In genomic region chr17:38674749-38675615, GRCh38 we compare ENCODE assay signal across 8 cellular contexts. TPM values are rescaled to one million over a fixed set of nuclear protein-coding genes. Genes with fewer than 3 reads are reported as not detected.
DNase-seq lines count a peak whose midpoint lies in the region; ATAC-seq lines count a peak whose summit lies in the region.

EPOP (minus strand) TSS chr17:38674957; CDS start chr17:38674495, 462 bp downstream.

- DNase-seq in AG08396 (ENCODE audit: low spot score): peak; percentile 96
- DNase-seq in NCI-H748 (lab: John Stamatoyannopoulos, UW; ENCODE audit: unreplicated experiment): peak; percentile 92
- peak; percentile 94 to 95 for DNase-seq in activated CD4-positive, alpha-beta T cell treated with anti-CD3 and anti-CD28 coated beads, Interleukin-2, amount 50 U/mL, for 48 hours
- peak; percentile 84 to 88 for DNase-seq in lung microvascular endothelial cell (ENCODE audit: low read depth in 2 of 2)
- peak; percentile 85 to 92 (median 85) for DNase-seq in stimulated activated CD4-positive, alpha-beta T cell treated with anti-CD3 and anti-CD28 coated beads, TNF-alpha, amount 100 ng/mL, for 48 hours (ENCODE audit: low read depth in 3 of 3)

- ATAC-seq in GM19023 (IDR thresholded peaks at IDR 0.05; ENCODE audit: unreplicated experiment) (peak; percentile 64), HG03460 (IDR thresholded peaks at IDR 0.05; ENCODE audit: unreplicated experiment) (peak; percentile 83)

- H3K9me3 ChIP-seq in duodenal mucosa (ENCODE audit: control insufficient read depth in 1 of 2, low read length in 2 of 2): no peaks in the 10 kb centered on the region

- H3K27me3 ChIP-seq in duodenal mucosa (ENCODE audit: control insufficient read depth in 1 of 2, insufficient read depth in 2 of 2, low read length in 2 of 2): peaks cover 43% of the 10 kb centered on the region in 2 donors

- peaks cover 16 to 21% of the 10 kb centered on the region in 2 donors for H3K4me1 ChIP-seq in duodenal mucosa (ENCODE audit: control insufficient read depth in 1 of 2, insufficient read depth in 2 of 2, low read length in 2 of 2)

- H3K27ac ChIP-seq in duodenal mucosa (ENCODE audit: low read depth, low read length): no peak within 1 kb of the TSS

- H3K9ac ChIP-seq in duodenal mucosa (ENCODE audit: low read depth in 1 of 2, low read length in 2 of 2): peak within 1 kb of the TSS in 1 of 2 donors; percentile 15

- H3K36me3 ChIP-seq in duodenal mucosa (ENCODE audit: control insufficient read depth in 1 of 2, insufficient read depth in 2 of 2, low read length in 2 of 2): no peaks in the 10 kb centered on the region

- peak within 1 kb of the TSS; percentile 55 to 61 for H3K4me3 ChIP-seq in duodenal mucosa (ENCODE audit: low read depth in 1 of 2, low read length in 2 of 2)

RNA-seq across cellular contexts. Expression of gene EPOP, which starts in this region (rescaled TPM):
- 0.40 and 0.87 TPM in 2 replicates for total RNA-seq in lung microvascular endothelial cell

Comparison
In these comparisons a context has a peak if more than half of its experiments do, and no peak if none do; other contexts are left out.
1. Peak in DNase-seq in lung microvascular endothelial cell; RNA of the gene not detected or under 1 TPM.